Comparison of ENCODE assay signal across 22 cellular contexts in genomic region chr20:63096681-63097335, GRCh38.
DNase-seq lines count a peak whose midpoint lies in the region; ATAC-seq and TF ChIP-seq lines count a peak whose summit lies in the region.
"Had no signal": no experiment of that assay in that cellular context is flagged by ENCODE, and none has a peak within 500 bp of the region (broad histone marks: within the 10 kb centered on the region; RNA-seq: fewer than 3 reads in every experiment).

No MANE protein-coding gene starts in this region.

- H3K4me1 ChIP-seq in right lobe of liver (no peaks in the 10 kb centered on the region), transverse colon (peaks cover 0 to 2% (median under 1%) of the 10 kb centered on the region in 4 donors)

- TF ChIP-seq CTCF in chondrocyte (IDR thresholded peaks at IDR 0.05) (no peak), right lobe of liver (IDR thresholded peaks at IDR 0.05) (no peak), transverse colon (IDR thresholded peaks at IDR 0.05) (no peak)

- no peak for ATAC-seq in right lobe of liver
- no peak for ATAC-seq in effector memory CD8-positive, alpha-beta T cell (replicated peaks)
- ATAC-seq: natural killer cell treated with Interleukin-12 subunit alpha and Interleukin-12 subunit beta and Interleukin-15 and Interleukin-18, amount 100 ng/mL, for 72 hours; stimulated activated memory B cell treated with anti-CD40 and anti-IgM and Interleukin-4, amounts not matched to agents 10 μg/mL and 1 μg/mL and 100 μg/mL, for 72 hours had no signal

- H3K36me3 Mint-ChIP-seq in chondrocyte (ENCODE audit: low read depth): no peaks in the 10 kb centered on the region
- H3K36me3 Mint-ChIP-seq in effector memory CD8-positive, alpha-beta T cell (ENCODE audit: insufficient read depth): peaks cover 18% of the 10 kb centered on the region
- H3K36me3 Mint-ChIP-seq: CD4-positive, CD25-positive, alpha-beta regulatory T cell; natural killer cell treated with Interleukin-12 subunit alpha and Interleukin-12 subunit beta and Interleukin-15 and Interleukin-18, amount 100 ng/mL, for 72 hours; stimulated activated memory B cell treated with anti-CD40 and anti-IgM and Interleukin-4, amounts not matched to agents 10 μg/mL and 1 μg/mL and 100 μg/mL, for 72 hours had no signal

- no CpG with 5 or more reads among the region's 13 CpGs for WGBS in right lobe of liver (ENCODE audit: insufficient coverage, low coverage, low lambda C conversion rate, missing lambda C conversion rate)
- WGBS in transverse colon (ENCODE audit: low coverage in 1 of 2), 2 donors: 69% methylated on average over 12 of the region's 13 CpGs; no CpG with 5 or more reads in 1 of the 2 donors

- in situ Hi-C loops in transverse colon (cut with MboI; ENCODE audit: low pct_ligation_motif_present in 1 of 4, low pct_unique_long_range_greater_than_20kb in 1 of 4, low sequenced_read_pairs in 3 of 4): no loop called here

- H3K9me3 Mint-ChIP-seq in chondrocyte (ENCODE audit: low read depth): no peaks in the 10 kb centered on the region
- no peaks in the 10 kb centered on the region for H3K9me3 Mint-ChIP-seq in effector memory CD8-positive, alpha-beta T cell
- H3K9me3 Mint-ChIP-seq: natural killer cell treated with Interleukin-12 subunit alpha and Interleukin-12 subunit beta and Interleukin-15 and Interleukin-18, amount 100 ng/mL, for 72 hours had no signal

- no peak overlapping the region for H3K27ac ChIP-seq in right lobe of liver
- H3K27ac ChIP-seq in transverse colon: no peak overlapping the region
- H3K27ac ChIP-seq: cardiac muscle cell, esophagus muscularis mucosa, KMS-11, SK-N-MC, tibial nerve had no signal

- no peak overlapping the region for H3K27ac Mint-ChIP-seq in chondrocyte (ENCODE audit: unreplicated experiment)
- no peak overlapping the region for H3K27ac Mint-ChIP-seq in effector memory CD8-positive, alpha-beta T cell
- H3K27ac Mint-ChIP-seq: CD4-positive, CD25-positive, alpha-beta regulatory T cell; natural killer cell treated with Interleukin-12 subunit alpha and Interleukin-12 subunit beta and Interleukin-15 and Interleukin-18, amount 100 ng/mL, for 72 hours; stimulated activated memory B cell treated with anti-CD40 and anti-IgM and Interleukin-4, amounts not matched to agents 10 μg/mL and 1 μg/mL and 100 μg/mL, for 72 hours had no signal

- peaks cover 2% of the 10 kb centered on the region for H3K4me1 Mint-ChIP-seq in chondrocyte (ENCODE audit: low read depth)
- H3K4me1 Mint-ChIP-seq in effector memory CD8-positive, alpha-beta T cell (ENCODE audit: low read depth in 2 of 2): peaks cover 3% of the 10 kb centered on the region in 2 donors
- H3K4me1 Mint-ChIP-seq: stimulated activated memory B cell treated with anti-CD40 and anti-IgM and Interleukin-4, amounts not matched to agents 10 μg/mL and 1 μg/mL and 100 μg/mL, for 72 hours had no signal

- TF ChIP-seq POLR2A in right lobe of liver (IDR thresholded peaks at IDR 0.05) (no peak), transverse colon (IDR thresholded peaks at IDR 0.05) (no peak)

- H3K4me3 Mint-ChIP-seq in chondrocyte (ENCODE audit: unreplicated experiment): no peak overlapping the region
- no peak overlapping the region for H3K4me3 Mint-ChIP-seq in effector memory CD8-positive, alpha-beta T cell
- H3K4me3 Mint-ChIP-seq: natural killer cell treated with Interleukin-12 subunit alpha and Interleukin-12 subunit beta and Interleukin-15 and Interleukin-18, amount 100 ng/mL, for 72 hours; stimulated activated memory B cell treated with anti-CD40 and anti-IgM and Interleukin-4, amounts not matched to agents 10 μg/mL and 1 μg/mL and 100 μg/mL, for 72 hours had no signal

- intact Hi-C loops in right lobe of liver (cut with DNase I): no loop called here
- intact Hi-C loops in transverse colon (cut with DNase I; ENCODE audit: low total_unique reads): no loop called here

- H3K36me3 ChIP-seq in right lobe of liver (no peaks in the 10 kb centered on the region), transverse colon (no peaks in the 10 kb centered on the region)
- H3K36me3 ChIP-seq: cardiac muscle cell, esophagus muscularis mucosa, tibial nerve had no signal

- H3K27me3 ChIP-seq in right lobe of liver: no peaks in the 10 kb centered on the region
- H3K27me3 ChIP-seq in transverse colon: peaks cover 72% of the 10 kb centered on the region

- TF ChIP-seq EP300 in transverse colon (IDR thresholded peaks at IDR 0.05; ENCODE audit: low read depth): no peak

- peaks cover 28% of the 10 kb centered on the region for H3K27me3 Mint-ChIP-seq in chondrocyte (ENCODE audit: low read depth)
- peaks cover 0 to 25% of the 10 kb centered on the region in 2 donors for H3K27me3 Mint-ChIP-seq in effector memory CD8-positive, alpha-beta T cell

- H3K9me3 ChIP-seq in right lobe of liver: no peaks in the 10 kb centered on the region
- no peaks in the 10 kb centered on the region for H3K9me3 ChIP-seq in transverse colon
- H3K9me3 ChIP-seq: esophagus muscularis mucosa, tibial nerve had no signal

- DNase-seq in activated gamma-delta T cell treated with Interleukin-2 at 50 U/mL for 16 hours (peak; percentile 3), activated gamma-delta T cell (lab: John Stamatoyannopoulos, UW) (no peak), chondrocyte (ENCODE audit: low spot score) (peak; percentile 69), right lobe of liver (peak; percentile 8 to 32 (median 28)), transverse colon (peak; percentile 1), foreskin melanocyte (no peak), NCI-H526 treated with DMSO at 0.1 percent for 48 hours (lab: John Stamatoyannopoulos, UW) (no peak)
- DNase-seq in effector memory CD8-positive, alpha-beta T cell: no peak
- DNase-seq: CD4-positive, CD25-positive, alpha-beta regulatory T cell; DMS53; mesenchymal stem cell; NCI-H1048; NCI-H2081; NCI-H510A; T-helper 9 cell had no signal

- H3K4me3 ChIP-seq in right lobe of liver: no peak overlapping the region
- no peak overlapping the region for H3K4me3 ChIP-seq in transverse colon
- H3K4me3 ChIP-seq: cardiac muscle cell, esophagus muscularis mucosa, SK-N-MC, tibial nerve had no signal

Comparison
In these comparisons a context has a peak if more than half of its experiments do, and no peak if none do; other contexts are left out.
1. DNase-seq: peak in activated gamma-delta T cell treated with Interleukin-2 at 50 U/mL for 16 hours (single experiment), chondrocyte (single experiment), right lobe of liver (3 of 3) and transverse colon (single experiment); none in activated gamma-delta T cell (single experiment), foreskin melanocyte (single experiment), effector memory CD8-positive, alpha-beta T cell (0 of 3) and NCI-H526 treated with DMSO at 0.1 percent for 48 hours (single experiment).